Comparison of ENCODE assay signal across 8 cellular contexts in the genomic region with DNA sequence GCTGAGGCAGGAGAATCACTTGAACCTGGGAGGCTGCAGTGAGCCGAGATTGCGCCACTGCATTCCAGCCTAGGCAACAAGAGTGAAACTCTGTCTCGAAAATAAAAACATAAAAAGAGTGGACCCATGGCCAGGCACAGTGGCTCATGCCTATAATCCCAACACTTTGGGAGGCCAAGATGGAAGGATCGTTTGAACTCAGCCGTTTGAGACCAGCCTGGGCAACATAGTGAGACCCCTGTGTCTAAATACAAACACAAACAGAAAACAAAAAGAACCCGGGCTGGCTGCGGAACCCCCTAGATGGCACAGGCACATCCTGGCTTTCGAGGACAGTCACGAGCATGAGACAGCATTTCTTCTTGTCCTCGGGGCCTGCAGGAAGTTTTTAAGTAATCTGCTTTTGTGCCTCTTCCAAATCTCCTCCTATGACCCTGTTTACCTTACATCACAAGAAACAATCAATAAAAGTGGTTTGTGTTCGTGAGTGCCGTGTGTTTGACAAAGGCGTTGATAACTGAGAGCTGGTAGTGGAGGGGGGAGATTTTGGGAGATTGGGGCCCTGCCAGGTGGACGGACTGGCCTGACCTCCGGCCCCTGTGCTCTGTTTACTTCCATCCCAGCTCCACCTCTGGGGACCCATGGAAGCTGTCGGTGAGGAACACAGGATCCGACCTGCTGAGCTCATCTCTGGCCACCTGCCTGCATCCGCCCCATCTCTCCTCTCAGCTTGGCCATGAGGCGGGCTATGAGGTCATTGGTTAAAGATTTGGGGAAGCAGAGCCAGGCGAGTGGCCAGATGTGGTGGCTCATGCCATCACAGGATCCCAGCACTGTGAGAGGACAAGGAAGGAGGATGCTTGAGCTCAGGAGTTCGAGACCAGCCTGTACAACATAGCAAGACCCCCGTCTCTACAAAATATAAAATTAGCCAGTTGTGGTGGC. TPM values are rescaled to one million over a fixed set of nuclear protein-coding genes. Genes with fewer than 3 reads are reported as not detected.
A peak's percentile ranks its signal among the peaks of the same experiment; 100 is the strongest.
DNase-seq lines count a peak whose midpoint lies in the region; ATAC-seq and TF ChIP-seq lines count a peak whose summit lies in the region.

No MANE protein-coding gene starts in this region.

- H3K4me1 Mint-ChIP-seq in endothelial cell (ENCODE audit: unreplicated experiment) = peaks cover 2% of the 10 kb centered on the region
- H3K4me1 Mint-ChIP-seq in nephron = peaks cover 15% of the 10 kb centered on the region
- no peaks in the 10 kb centered on the region for H3K4me1 Mint-ChIP-seq in effector memory CD8-positive, alpha-beta T cell (ENCODE audit: low read depth in 2 of 2)

- H3K27me3 Mint-ChIP-seq in endothelial cell (ENCODE audit: unreplicated experiment) (peaks cover 2% of the 10 kb centered on the region), nephron (ENCODE audit: low read depth) (peaks cover 4% of the 10 kb centered on the region)
- H3K27me3 Mint-ChIP-seq in effector memory CD8-positive, alpha-beta T cell = peaks cover 0 to 37% of the 10 kb centered on the region in 2 donors

- TF ChIP-seq CTCF in endothelial cell (IDR thresholded peaks at IDR 0.05; ENCODE audit: unreplicated experiment) (no peak), nephron (IDR thresholded peaks at IDR 0.05; ENCODE audit: unreplicated experiment in 3 of 3) (no peak)

- no peaks in the 10 kb centered on the region for H3K9me3 Mint-ChIP-seq in endothelial cell (ENCODE audit: unreplicated experiment)
- no peaks in the 10 kb centered on the region for H3K9me3 Mint-ChIP-seq in nephron
- H3K9me3 Mint-ChIP-seq in effector memory CD8-positive, alpha-beta T cell = no peaks in the 10 kb centered on the region

- H3K36me3 Mint-ChIP-seq in endothelial cell (ENCODE audit: low read depth, unreplicated experiment) = no peaks in the 10 kb centered on the region
- no peaks in the 10 kb centered on the region for H3K36me3 Mint-ChIP-seq in nephron (ENCODE audit: low read depth)
- peaks cover 4% of the 10 kb centered on the region for H3K36me3 Mint-ChIP-seq in effector memory CD8-positive, alpha-beta T cell (ENCODE audit: insufficient read depth)

- H3K27ac Mint-ChIP-seq in endothelial cell (ENCODE audit: unreplicated experiment) (peak overlapping the region; percentile 50), nephron (peak overlapping the region; percentile 25 to 79 (median 50))
- H3K27ac Mint-ChIP-seq in effector memory CD8-positive, alpha-beta T cell = peak overlapping the region in 1 of 2 donors; percentile 57

- DNase-seq in COLO668 (lab: John Stamatoyannopoulos, UW; ENCODE audit: unreplicated experiment) (peak; percentile 93), NCI-H510A (lab: John Stamatoyannopoulos, UW) (peak; percentile 75), endothelial cell (ENCODE audit: low spot score) (no peak)
- no peak for DNase-seq in central memory CD4-positive, alpha-beta T cell
- no peak for DNase-seq in effector memory CD8-positive, alpha-beta T cell

- no peak for ATAC-seq in GM18867 (IDR thresholded peaks at IDR 0.05; ENCODE audit: unreplicated experiment)
- no peak for ATAC-seq in HG03025 (IDR thresholded peaks at IDR 0.05; ENCODE audit: low FRiP score, unreplicated experiment)
- ATAC-seq in effector memory CD8-positive, alpha-beta T cell (replicated peaks) = no peak

- H3K4me3 Mint-ChIP-seq in endothelial cell (ENCODE audit: unreplicated experiment) (no peak overlapping the region), nephron (no peak overlapping the region)
- no peak overlapping the region for H3K4me3 Mint-ChIP-seq in effector memory CD8-positive, alpha-beta T cell

RNA-seq across cellular contexts. Expression of a gene that starts 5.9 kb away (rescaled TPM):
- 1.3 TPM for total RNA-seq in endothelial cell (ENCODE audit: unreplicated experiment)

RNA-seq across cellular contexts. Expression of a gene that starts 17.3 kb away (rescaled TPM):
- total RNA-seq in endothelial cell (ENCODE audit: unreplicated experiment) = not detected

RNA-seq across cellular contexts. Expression of a gene that starts 39.1 kb away (rescaled TPM):
- total RNA-seq in endothelial cell (ENCODE audit: unreplicated experiment) = 60.7 TPM

RNA-seq across cellular contexts. Expression of a gene that starts 39.7 kb away (rescaled TPM):
- 32.1 TPM for total RNA-seq in endothelial cell (ENCODE audit: unreplicated experiment)

RNA-seq across cellular contexts. Expression of a gene that starts 57.2 kb away (rescaled TPM):
- 166 TPM for total RNA-seq in endothelial cell (ENCODE audit: unreplicated experiment)

Comparison
In these comparisons a context has a peak if more than half of its experiments do, and no peak if none do; other contexts are left out.
1. DNase-seq: peak in COLO668 (single experiment) and NCI-H510A (single experiment); none in endothelial cell (single experiment), central memory CD4-positive, alpha-beta T cell (single experiment) and effector memory CD8-positive, alpha-beta T cell (0 of 3).